In genomic region chr7:115478426-115478825, GRCh38 we compare ENCODE assay signal across 24 cellular contexts.
"Had no signal": no experiment of that assay in that cellular context is flagged by ENCODE, and none has a peak within 500 bp of the region (broad histone marks: within the 10 kb centered on the region; RNA-seq: fewer than 3 reads in every experiment).

No MANE protein-coding gene starts in this region.

- H3K9me3 ChIP-seq: left lung, tibial artery had no signal

- H3K4me1 ChIP-seq: foreskin keratinocyte, left lung had no signal

- H3K27ac ChIP-seq: foreskin keratinocyte, left lung, tibial artery, WERI-Rb-1 had no signal

- H3K4me3 Mint-ChIP-seq: activated naive CD8-positive, alpha-beta T cell treated with anti-CD3 and anti-CD28 coated beads for 36 hours; activated T-cell treated with anti-CD3 and anti-CD28 coated beads, Interleukin-2, amount 50 U/mL, for 24 hours; dendritic cell treated with granulocyte-macrophage colony-stimulating factor and Interleukin-4, amounts not matched to agents 40 ng/mL and 50 ng/mL, for 4 days; naive thymus-derived CD4-positive, alpha-beta T cell; neural crest cell; stimulated activated naive CD8-positive, alpha-beta T cell treated with anti-CD3 and anti-CD28 coated beads, Interleukin-15, Interleukin-2, amounts not matched to agents 100 ng/mL and 50 ng/mL, for 24 hours had no signal

- DNase-seq: activated CD4-positive, CD25-positive, alpha-beta regulatory T cell treated with anti-CD3 and anti-CD28 coated beads, Interleukin-2, amount 50 U/mL, for 72 hours; activated CD8-positive, alpha-beta memory T cell treated with anti-CD3 and anti-CD28 coated beads, Interleukin-2, amount 50 U/mL, for 4 hours; activated naive CD4-positive, alpha-beta T cell treated with Interleukin-2 at 50 U/mL for 16 hours; activated naive CD8-positive, alpha-beta T cell treated with anti-CD3 and anti-CD28 coated beads for 36 hours; activated T-cell treated with anti-CD3 and anti-CD28 coated beads, Interleukin-2, amount 50 U/mL, for 24 hours; amygdala; effector CD4-positive, alpha-beta T cell; erythroblast; foreskin keratinocyte; kidney glomerular epithelial cell; left lung; naive thymus-derived CD4-positive, alpha-beta T cell; occipital lobe; retina; stimulated activated CD4-positive, alpha-beta T cell treated with anti-CD3 and anti-CD28 coated beads, Interleukin-4, amount 100 ng/mL, for 4 hours; T-helper 1 cell; tibial artery; WERI-Rb-1 had no signal

- H3K27ac Mint-ChIP-seq: activated naive CD8-positive, alpha-beta T cell treated with anti-CD3 and anti-CD28 coated beads for 36 hours; activated T-cell treated with anti-CD3 and anti-CD28 coated beads, Interleukin-2, amount 50 U/mL, for 24 hours; brain; dendritic cell treated with granulocyte-macrophage colony-stimulating factor and Interleukin-4, amounts not matched to agents 40 ng/mL and 50 ng/mL, for 4 days; naive thymus-derived CD4-positive, alpha-beta T cell; progenitor cell of endocrine pancreas; stimulated activated naive CD8-positive, alpha-beta T cell treated with anti-CD3 and anti-CD28 coated beads, Interleukin-15, Interleukin-2, amounts not matched to agents 100 ng/mL and 50 ng/mL, for 24 hours had no signal

- H3K9me3 Mint-ChIP-seq: activated naive CD8-positive, alpha-beta T cell treated with anti-CD3 and anti-CD28 coated beads for 36 hours; activated T-cell treated with anti-CD3 and anti-CD28 coated beads, Interleukin-2, amount 50 U/mL, for 24 hours; brain; dendritic cell treated with granulocyte-macrophage colony-stimulating factor and Interleukin-4, amounts not matched to agents 40 ng/mL and 50 ng/mL, for 4 days; neural crest cell; stimulated activated naive CD8-positive, alpha-beta T cell treated with anti-CD3 and anti-CD28 coated beads, Interleukin-15, Interleukin-2, amounts not matched to agents 100 ng/mL and 50 ng/mL, for 24 hours had no signal

- H3K36me3 ChIP-seq: left lung, tibial artery, WERI-Rb-1 had no signal

- H3K4me3 ChIP-seq: left lung, lung, tibial artery had no signal

- H3K36me3 Mint-ChIP-seq: activated naive CD8-positive, alpha-beta T cell treated with anti-CD3 and anti-CD28 coated beads for 36 hours; brain had no signal
